In genomic region chr16:79823644-79824043, GRCh38 we compare ENCODE assay signal across 21 cellular contexts.
DNase-seq lines count a peak whose midpoint lies in the region; ATAC-seq, FAIRE-seq and TF ChIP-seq lines count a peak whose summit lies in the region.
"Had no signal": no experiment of that assay in that cellular context is flagged by ENCODE, and none has a peak within 500 bp of the region (broad histone marks: within the 10 kb centered on the region; RNA-seq: fewer than 3 reads in every experiment).

No MANE protein-coding gene starts in this region.

- H3K27ac ChIP-seq in foreskin keratinocyte = no peak overlapping the region
- H3K27ac ChIP-seq: 22Rv1, A549, C4-2B had no signal

- no peak for TF ChIP-seq CTCF in epithelial cell of esophagus (IDR thresholded peaks at IDR 0.05; ENCODE audit: insufficient read depth, low read depth, low read length, missing control alignments)
- TF ChIP-seq CTCF in foreskin keratinocyte (conservative IDR thresholded peaks at IDR 0.05) = no peak

- DNase-seq in NCI-H460 (ENCODE audit: extremely low read depth, low read depth) (peak; percentile 27), epithelial cell of esophagus (ENCODE audit: low read depth) (peak; percentile 21), myocyte (ENCODE audit: low read depth) (peak; percentile 9), urothelium cell line (ENCODE audit: low spot score) (peak; percentile 40), foreskin keratinocyte (no peak)
- DNase-seq: AML-193; Caco-2; CD4-positive, alpha-beta T cell; DMS79; GDM1; H9 had no signal

- FAIRE-seq in urothelium cell line (lab: Jason Lieb, UNC) = no peak
- FAIRE-seq: A549, D721Med, GM12892, GM18507, H1, HepG2 had no signal

- ATAC-seq in GM21619 (IDR thresholded peaks at IDR 0.05; ENCODE audit: unreplicated experiment) = no peak
- ATAC-seq in GM18867 (IDR thresholded peaks at IDR 0.05; ENCODE audit: unreplicated experiment) = no peak
- no peak for ATAC-seq in foreskin keratinocyte
- ATAC-seq: A549, HepG2 had no signal

- no peaks in the 10 kb centered on the region for H3K4me1 ChIP-seq in foreskin keratinocyte
- H3K4me1 ChIP-seq: A549, Caco-2 had no signal

- no peaks in the 10 kb centered on the region for H3K27me3 ChIP-seq in foreskin keratinocyte

- no peak overlapping the region for H3K4me3 ChIP-seq in epithelial cell of esophagus (ENCODE audit: low read length)
- H3K4me3 ChIP-seq: A549 had no signal

Comparison
In these comparisons a context has a peak if more than half of its experiments do, and no peak if none do; other contexts are left out.
1. DNase-seq: peak in NCI-H460 (single experiment), epithelial cell of esophagus (single experiment), myocyte (single experiment) and urothelium cell line (single experiment); none in foreskin keratinocyte (0 of 2).